Comparison of ENCODE assay signal across 29 cellular contexts in the genomic region with DNA sequence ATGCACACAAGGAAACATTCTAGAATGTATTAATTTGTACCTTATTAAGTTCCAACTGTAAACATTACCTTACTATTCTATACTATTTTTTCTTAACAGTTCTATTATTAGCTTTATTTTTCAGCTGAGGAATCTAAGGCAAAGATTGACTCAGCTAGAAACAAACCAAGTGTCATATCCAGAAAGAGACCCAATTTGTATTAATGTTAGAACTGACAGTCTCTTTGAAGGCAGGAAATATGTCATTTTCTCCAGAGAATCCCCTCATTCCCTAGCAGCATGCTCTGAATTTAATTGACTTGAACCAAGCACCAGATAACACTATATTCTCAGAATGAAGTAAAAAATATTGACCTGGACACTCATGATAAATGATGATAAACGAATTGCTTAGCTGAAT.
"Had no signal": no experiment of that assay in that cellular context is flagged by ENCODE, and none has a peak within 500 bp of the region (broad histone marks: within the 10 kb centered on the region; RNA-seq: fewer than 3 reads in every experiment).

No MANE protein-coding gene starts in this region.

- DNase-seq: stimulated activated CD4-positive, alpha-beta T cell treated with anti-CD3 and anti-CD28 coated beads, Interleukin-2, amount 100 ng/mL, for 48 hours; stimulated activated CD4-positive, alpha-beta T cell treated with anti-CD3 and anti-CD28 coated beads, Interleukin-4, amount 100 ng/mL, for 1 hour; stimulated activated CD4-positive, alpha-beta T cell treated with anti-CD3 and anti-CD28 coated beads, Interleukin-4, amount 100 ng/mL, for 24 hours; stimulated activated CD4-positive, alpha-beta T cell treated with anti-CD3 and anti-CD28 coated beads, Interleukin-4, amount 100 ng/mL, for 4 hours; stimulated activated CD8-positive, alpha-beta memory T cell treated with anti-CD3 and anti-CD28 coated beads, Interleukin-4, amount 100 ng/mL, for 48 hours; stimulated activated naive B cell treated with anti-CD40 and anti-IgM and Interleukin-4, amounts not matched to agents 10 μg/mL and 1 μg/mL and 100 μg/mL, for 72 hours; stimulated activated naive CD4-positive, alpha-beta T cell; stimulated activated naive CD4-positive, alpha-beta T cell treated with Interleukin-2 at 50 U/mL for 16 hours; stimulated activated naive CD8-positive, alpha-beta T cell treated with anti-CD3 and anti-CD28 coated beads, Interleukin-15, amount 100 ng/mL, for 72 hours; stimulated activated naive CD8-positive, alpha-beta T cell treated with anti-CD3 and anti-CD28 coated beads, Interleukin-15, Interleukin-2, amounts not matched to agents 100 U/mL and 50 U/mL, for 24 hours; stomach; substantia nigra; testis; thyroid gland; tibial artery; transverse colon; trophoblast cell; upper lobe of left lung; upper lobe of right lung; uterus had no signal

- FAIRE-seq: urothelium cell line had no signal

- H3K27ac Mint-ChIP-seq: stimulated activated effector memory CD8-positive, alpha-beta T cell treated with anti-CD3 and anti-CD28 coated beads, Interleukin-12 subunit alpha, Interleukin-12 subunit beta, amount 100 ng/mL, for 72 hours; stimulated activated memory B cell treated with anti-CD40 and anti-IgM and Interleukin-4, amounts not matched to agents 10 μg/mL and 1 μg/mL and 100 μg/mL, for 72 hours; stimulated activated naive B cell treated with anti-CD40 and anti-IgM and Interleukin-4, amounts not matched to agents 10 μg/mL and 1 μg/mL and 100 μg/mL, for 72 hours; stimulated activated naive CD8-positive, alpha-beta T cell treated with anti-CD3 and anti-CD28 coated beads, Interleukin-15, amount 100 ng/mL, for 72 hours; stimulated activated naive CD8-positive, alpha-beta T cell treated with anti-CD3 and anti-CD28 coated beads, Interleukin-15, Interleukin-2, amounts not matched to agents 100 ng/mL and 50 ng/mL, for 24 hours; type B pancreatic cell had no signal

- H3K4me1 ChIP-seq: stomach, suprapubic skin, testis, thyroid gland, tibial artery, tibial nerve, transverse colon, upper lobe of left lung, upper lobe of right lung, uterus, vagina had no signal

- H3K4me3 ChIP-seq: stomach, suprapubic skin, testis, thoracic aorta, thyroid gland, tibial artery, tibial nerve, transverse colon, upper lobe of left lung, upper lobe of right lung, uterus, vagina had no signal

- H3K4me1 Mint-ChIP-seq: stimulated activated effector memory CD8-positive, alpha-beta T cell treated with anti-CD3 and anti-CD28 coated beads, Interleukin-12 subunit alpha, Interleukin-12 subunit beta, amount 100 ng/mL, for 72 hours; stimulated activated memory B cell treated with anti-CD40 and anti-IgM and Interleukin-4, amounts not matched to agents 10 μg/mL and 1 μg/mL and 100 μg/mL, for 72 hours; stimulated activated naive CD8-positive, alpha-beta T cell treated with anti-CD3 and anti-CD28 coated beads, Interleukin-15, amount 100 ng/mL, for 72 hours had no signal

- H3K9me3 Mint-ChIP-seq: type B pancreatic cell had no signal

- H3K36me3 ChIP-seq: stomach, suprapubic skin, thoracic aorta, thyroid gland, tibial artery, tibial nerve, transverse colon, upper lobe of left lung, upper lobe of right lung, uterus, vagina had no signal

- H3K27ac ChIP-seq: stomach, suprapubic skin, testis, thoracic aorta, thyroid gland, tibial artery, tibial nerve, transverse colon, upper lobe of left lung, upper lobe of right lung, uterus, vagina had no signal

- H3K27me3 Mint-ChIP-seq: stimulated activated memory B cell treated with anti-CD40 and anti-IgM and Interleukin-4, amounts not matched to agents 10 μg/mL and 1 μg/mL and 100 μg/mL, for 72 hours; stimulated activated naive B cell treated with anti-CD40 and anti-IgM and Interleukin-4, amounts not matched to agents 10 μg/mL and 1 μg/mL and 100 μg/mL, for 72 hours; stimulated activated naive CD8-positive, alpha-beta T cell treated with anti-CD3 and anti-CD28 coated beads, Interleukin-15, amount 100 ng/mL, for 72 hours; stimulated activated naive CD8-positive, alpha-beta T cell treated with anti-CD3 and anti-CD28 coated beads, Interleukin-15, Interleukin-2, amounts not matched to agents 100 ng/mL and 50 ng/mL, for 24 hours; type B pancreatic cell had no signal

- H3K9me3 ChIP-seq: stomach, suprapubic skin, testis, thoracic aorta, thyroid gland, tibial artery, tibial nerve, transverse colon, upper lobe of left lung, upper lobe of right lung, uterus, vagina had no signal

- H3K4me3 Mint-ChIP-seq: stimulated activated effector memory CD8-positive, alpha-beta T cell treated with anti-CD3 and anti-CD28 coated beads, Interleukin-12 subunit alpha, Interleukin-12 subunit beta, amount 100 ng/mL, for 72 hours; stimulated activated memory B cell treated with anti-CD40 and anti-IgM and Interleukin-4, amounts not matched to agents 10 μg/mL and 1 μg/mL and 100 μg/mL, for 72 hours; stimulated activated naive B cell treated with anti-CD40 and anti-IgM and Interleukin-4, amounts not matched to agents 10 μg/mL and 1 μg/mL and 100 μg/mL, for 72 hours; stimulated activated naive CD8-positive, alpha-beta T cell treated with anti-CD3 and anti-CD28 coated beads, Interleukin-15, amount 100 ng/mL, for 72 hours; stimulated activated naive CD8-positive, alpha-beta T cell treated with anti-CD3 and anti-CD28 coated beads, Interleukin-15, Interleukin-2, amounts not matched to agents 100 ng/mL and 50 ng/mL, for 24 hours; type B pancreatic cell had no signal

- ATAC-seq: stimulated activated effector memory CD8-positive, alpha-beta T cell treated with anti-CD3 and anti-CD28 coated beads, Interleukin-12 subunit alpha, Interleukin-12 subunit beta, amount 100 ng/mL, for 72 hours; stimulated activated memory B cell treated with anti-CD40 and anti-IgM and Interleukin-4, amounts not matched to agents 10 μg/mL and 1 μg/mL and 100 μg/mL, for 72 hours; stimulated activated naive B cell treated with anti-CD40 and anti-IgM and Interleukin-4, amounts not matched to agents 10 μg/mL and 1 μg/mL and 100 μg/mL, for 72 hours; stimulated activated naive CD8-positive, alpha-beta T cell treated with anti-CD3 and anti-CD28 coated beads, Interleukin-15, amount 100 ng/mL, for 72 hours; stimulated activated naive CD8-positive, alpha-beta T cell treated with anti-CD3 and anti-CD28 coated beads, Interleukin-15, Interleukin-2, amounts not matched to agents 100 U/mL and 50 U/mL, for 24 hours; upper lobe of right lung had no signal

- H3K36me3 Mint-ChIP-seq: stimulated activated effector memory CD8-positive, alpha-beta T cell treated with anti-CD3 and anti-CD28 coated beads, Interleukin-12 subunit alpha, Interleukin-12 subunit beta, amount 100 ng/mL, for 72 hours; stimulated activated memory B cell treated with anti-CD40 and anti-IgM and Interleukin-4, amounts not matched to agents 10 μg/mL and 1 μg/mL and 100 μg/mL, for 72 hours; stimulated activated naive B cell treated with anti-CD40 and anti-IgM and Interleukin-4, amounts not matched to agents 10 μg/mL and 1 μg/mL and 100 μg/mL, for 72 hours; type B pancreatic cell had no signal

- H3K27me3 ChIP-seq: stomach, suprapubic skin, testis, thyroid gland, tibial artery, tibial nerve, transverse colon, upper lobe of left lung, upper lobe of right lung, uterus, vagina had no signal
